In genomic region chr1:101288491-101288944, GRCh38 we compare ENCODE assay signal across 2 cellular contexts.
TF ChIP-seq lines count a peak whose summit lies in the region.

No MANE protein-coding gene starts in this region.

TF ChIP-seq in HEK293, 187 proteins besides CTCF, POLR2A, EP300 and RAD21 (continued from another document and continues in another):
- TF ChIP-seq TSHZ1 (tag by site-specific recombination; IDR thresholded peaks at IDR 0.05; ENCODE audit: borderline replicate concordance), result peak; percentile 84
- no peak for TF ChIP-seq ZNF140 (tag by site-specific recombination; IDR thresholded peaks at IDR 0.05)
- peak; percentile 90 for TF ChIP-seq GLI2 (tag by site-specific recombination; IDR thresholded peaks at IDR 0.05; ENCODE audit: borderline replicate concordance, low read depth)
- peak; percentile 89 for TF ChIP-seq ZNF843 (tag by site-specific recombination; IDR thresholded peaks at IDR 0.05)
- TF ChIP-seq OVOL3 (tag by site-specific recombination; IDR thresholded peaks at IDR 0.05), result no peak
- TF ChIP-seq ZNF555 (tag by site-specific recombination; conservative IDR thresholded peaks at IDR 0.05), result no peak
- TF ChIP-seq GLIS1 (tag by site-specific recombination; IDR thresholded peaks at IDR 0.05), result peak; percentile 65
- peak; percentile 54; the same call in 1 of the 2 replicates for TF ChIP-seq KLF17 (tag by site-specific recombination; IDR thresholded peaks at IDR 0.05)
- peak; percentile 96 for TF ChIP-seq SCRT2 (tag by site-specific recombination; IDR thresholded peaks at IDR 0.05)
- TF ChIP-seq ZNF2 (tag by site-specific recombination; IDR thresholded peaks at IDR 0.05), result peak; percentile 81
- peak; percentile 87 for TF ChIP-seq OSR2 (tag by site-specific recombination; IDR thresholded peaks at IDR 0.05)
- TF ChIP-seq IKZF3 (tag by site-specific recombination; IDR thresholded peaks at IDR 0.05), result peak; percentile 76
- TF ChIP-seq ZSCAN23 (tag by site-specific recombination; IDR thresholded peaks at IDR 0.05), result 0 out of 2 replicates have a peak, but pooled peaks have one; percentile 61
- TF ChIP-seq ZNF184 (tag by site-specific recombination; IDR thresholded peaks at IDR 0.05), result peak; percentile 60
- TF ChIP-seq KLF9 (tag by site-specific recombination; IDR thresholded peaks at IDR 0.05; ENCODE audit: low read depth), result peak; percentile 15; the same call in 1 of the 2 replicates
- TF ChIP-seq KLF16 (tag by site-specific recombination; IDR thresholded peaks at IDR 0.05), result 0 out of 2 replicates have a peak, but pooled peaks have one; percentile 26
- TF ChIP-seq ZNF585B (tag by site-specific recombination; IDR thresholded peaks at IDR 0.05), result no peak
- TF ChIP-seq ZNF214 (tag by site-specific recombination; IDR thresholded peaks at IDR 0.05; ENCODE audit: borderline replicate concordance), result no peak
- peak; percentile 59; the same call in 1 of the 2 replicates for TF ChIP-seq ZNF664 (tag by site-specific recombination; IDR thresholded peaks at IDR 0.05)
- peak; percentile 68 for TF ChIP-seq KLF8 (tag by site-specific recombination; IDR thresholded peaks at IDR 0.05)
- peak; percentile 96 for TF ChIP-seq SP7 (tag by site-specific recombination; IDR thresholded peaks at IDR 0.05)
- TF ChIP-seq ZNF792 (tag by site-specific recombination; IDR thresholded peaks at IDR 0.05), result no peak
- 0 out of 2 replicates have a peak, but pooled peaks have one; percentile 26 for TF ChIP-seq ZNF501 (tag by site-specific recombination; IDR thresholded peaks at IDR 0.05)
- peak; percentile 90 for TF ChIP-seq ZSCAN30 (tag by site-specific recombination; IDR thresholded peaks at IDR 0.05)
- no peak for TF ChIP-seq ZIC2 (tag by site-specific recombination; IDR thresholded peaks at IDR 0.05)
- peak; percentile 92 for TF ChIP-seq ZEB2 (tag by site-specific recombination; IDR thresholded peaks at IDR 0.05)
- peak; percentile 80 for TF ChIP-seq PRDM4 (tag by site-specific recombination; IDR thresholded peaks at IDR 0.05)

TF ChIP-seq in GM12878, 131 proteins besides CTCF, POLR2A, EP300 and RAD21 (continued from another document):
- peak; percentile 40 for TF ChIP-seq SKIL (IDR thresholded peaks at IDR 0.05; ENCODE audit: low read depth, poor library complexity, severe bottlenecking)
- TF ChIP-seq KDM1A (IDR thresholded peaks at IDR 0.05; ENCODE audit: borderline replicate concordance), result no peak
- TF ChIP-seq BHLHE40 (IDR thresholded peaks at IDR 0.05; ENCODE audit: borderline replicate concordance in 1 of 2, low read depth in 2 of 2, low read length in 1 of 2), result 0 out of 4 replicates have a peak, but pooled peaks of 1 of the 2 experiments have one; percentile 6
- peak; percentile 58 for TF ChIP-seq YY1 (IDR thresholded peaks at IDR 0.05; ENCODE audit: low read depth, low read length)
- no peak for TF ChIP-seq HSF1 (IDR thresholded peaks at IDR 0.05; ENCODE audit: low read depth, low read length)
- TF ChIP-seq CBX5 (IDR thresholded peaks at IDR 0.05; ENCODE audit: low read depth), result peak; percentile 44; the same call in 1 of the 2 replicates
- TF ChIP-seq HDAC6 (IDR thresholded peaks at IDR 0.05; ENCODE audit: unreplicated experiment), result no peak
- TF ChIP-seq TARDBP (IDR thresholded peaks at IDR 0.05; ENCODE audit: borderline replicate concordance), result no peak
- TF ChIP-seq LARP7 (IDR thresholded peaks at IDR 0.05), result no peak
- peak; percentile 84 for TF ChIP-seq ZNF24 (IDR thresholded peaks at IDR 0.05)
- TF ChIP-seq RELA (IDR thresholded peaks at IDR 0.05; ENCODE audit: borderline replicate concordance, partially characterized antibody), result no peak
- TF ChIP-seq RB1 (IDR thresholded peaks at IDR 0.05; ENCODE audit: borderline replicate concordance), result peak; percentile 38; the same call in 1 of the 2 replicates
- TF ChIP-seq SMC3 (IDR thresholded peaks at IDR 0.05; ENCODE audit: borderline replicate concordance, low read length), result peak; percentile 97
- TF ChIP-seq TCF7 (IDR thresholded peaks at IDR 0.05; ENCODE audit: borderline replicate concordance), result no peak
- TF ChIP-seq EGR1 (IDR thresholded peaks at IDR 0.05; ENCODE audit: borderline replicate concordance in 1 of 2, low read depth in 2 of 2, low read length in 2 of 2), result no peak
